Comparison of ENCODE assay signal across 10 cellular contexts in the genomic region with DNA sequence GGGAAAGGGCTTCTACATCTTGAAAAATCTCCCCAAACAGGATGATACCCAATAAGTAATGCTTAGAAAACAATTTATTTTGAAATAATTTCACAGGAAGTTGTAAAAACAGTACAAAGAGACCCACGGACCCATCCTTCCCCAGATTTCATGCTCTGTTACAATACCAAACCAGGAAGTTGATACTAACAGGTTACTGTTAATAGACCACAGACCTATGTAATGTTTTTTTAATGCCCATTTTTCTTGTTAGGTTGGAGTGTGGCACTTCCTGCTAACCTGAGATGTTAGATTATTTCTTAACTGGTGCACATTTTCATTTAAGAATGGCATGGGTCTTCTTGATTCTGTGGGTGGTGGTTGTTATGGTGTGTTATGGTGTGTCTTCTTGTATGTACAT. TPM values are rescaled to one million over a fixed set of nuclear protein-coding genes. Genes with fewer than 3 reads are reported as not detected.
DNase-seq lines count a peak whose midpoint lies in the region; ATAC-seq and TF ChIP-seq lines count a peak whose summit lies in the region.
"Had no signal": no experiment of that assay in that cellular context is flagged by ENCODE, and none has a peak within 500 bp of the region (broad histone marks: within the 10 kb centered on the region; RNA-seq: fewer than 3 reads in every experiment).

No MANE protein-coding gene starts in this region.

- POLR2A ChIA-PET in activated naive CD8-positive, alpha-beta T cell treated with anti-CD3 and anti-CD28 coated beads, Interleukin-2, amount 10 ng/mL, durations not matched to agents 7 days and 5 days (lab: Charles Lee), result interaction anchor here (0.8 to 1.1 kb wide), 2 partner anchors 10 to 15 kb away, joined by 3 to 4 read pairs; no protein-coding TSS in a partner anchor

- no peaks in the 10 kb centered on the region for H3K27me3 ChIP-seq in skeletal muscle satellite cell (ENCODE audit: control insufficient read depth, insufficient read depth, low read length)

- H3K4me1 ChIP-seq in skeletal muscle satellite cell (ENCODE audit: control insufficient read depth, insufficient read depth, low read length), result peaks cover 34% of the 10 kb centered on the region

- no peaks in the 10 kb centered on the region for H3K9me3 ChIP-seq in skeletal muscle satellite cell (replicated peaks; ENCODE audit: low read length)

- H3K36me3 Mint-ChIP-seq in activated CD4-positive, alpha-beta T cell treated with anti-CD3 and anti-CD28 coated beads, Interleukin-2, amount 10 ng/mL, durations not matched to agents 24 days and 14 days (ENCODE audit: low read depth), result peaks cover 17% of the 10 kb centered on the region
- H3K36me3 Mint-ChIP-seq in activated naive CD8-positive, alpha-beta T cell treated with anti-CD3 and anti-CD28 coated beads, Interleukin-2, amount 10 ng/mL, durations not matched to agents 7 days and 5 days, result peaks cover 26% of the 10 kb centered on the region
- H3K36me3 Mint-ChIP-seq in nephron progenitor cell (ENCODE audit: low read depth), result peaks cover 29% of the 10 kb centered on the region

- H3K4me3 ChIP-seq in skeletal muscle satellite cell (ENCODE audit: low read length), result no peak overlapping the region

- no peak for TF ChIP-seq CTCF in nephron progenitor cell (IDR thresholded peaks at IDR 0.05)

- peak; percentile 50 for ATAC-seq in activated naive CD8-positive, alpha-beta T cell treated with anti-CD3 and anti-CD28 coated beads, Interleukin-2, amount 10 ng/mL, durations not matched to agents 7 days and 5 days (ENCODE audit: low read depth)
- ATAC-seq in HG02798 (IDR thresholded peaks at IDR 0.05; ENCODE audit: poor library complexity, unreplicated experiment), result no peak

- H3K27me3 Mint-ChIP-seq in activated CD4-positive, alpha-beta T cell treated with anti-CD3 and anti-CD28 coated beads, Interleukin-2, amount 10 ng/mL, durations not matched to agents 24 days and 14 days, result no peaks in the 10 kb centered on the region
- H3K27me3 Mint-ChIP-seq in activated naive CD8-positive, alpha-beta T cell treated with anti-CD3 and anti-CD28 coated beads, Interleukin-2, amount 10 ng/mL, durations not matched to agents 7 days and 5 days, result no peaks in the 10 kb centered on the region
- no peaks in the 10 kb centered on the region for H3K27me3 Mint-ChIP-seq in nephron progenitor cell (ENCODE audit: low read depth, poor library complexity)

- peaks cover 61% of the 10 kb centered on the region for H3K4me1 Mint-ChIP-seq in activated CD4-positive, alpha-beta T cell treated with anti-CD3 and anti-CD28 coated beads, Interleukin-2, amount 10 ng/mL, durations not matched to agents 24 days and 14 days
- peaks cover 62% of the 10 kb centered on the region for H3K4me1 Mint-ChIP-seq in activated naive CD8-positive, alpha-beta T cell treated with anti-CD3 and anti-CD28 coated beads, Interleukin-2, amount 10 ng/mL, durations not matched to agents 7 days and 5 days
- H3K4me1 Mint-ChIP-seq in nephron progenitor cell, result no peaks in the 10 kb centered on the region

- H3K27ac Mint-ChIP-seq in activated CD4-positive, alpha-beta T cell treated with anti-CD3 and anti-CD28 coated beads, Interleukin-2, amount 10 ng/mL, durations not matched to agents 24 days and 14 days, result peak overlapping the region; percentile 84
- peak overlapping the region; percentile 89 for H3K27ac Mint-ChIP-seq in activated naive CD8-positive, alpha-beta T cell treated with anti-CD3 and anti-CD28 coated beads, Interleukin-2, amount 10 ng/mL, durations not matched to agents 7 days and 5 days
- H3K27ac Mint-ChIP-seq in nephron progenitor cell, result no peak overlapping the region

- no peaks in the 10 kb centered on the region for H3K36me3 ChIP-seq in skeletal muscle satellite cell (ENCODE audit: insufficient read depth, low read length)

- DNase-seq in activated CD4-positive, alpha-beta T cell treated with anti-CD3 and anti-CD28 coated beads, Interleukin-2, amount 10 ng/mL, durations not matched to agents 24 days and 14 days, result no peak
- no peak for DNase-seq in activated CD4-positive, alpha-beta T cell treated with anti-CD3 and anti-CD28 coated beads for 48 hours
- peak; percentile 13 for DNase-seq in Kasumi-1 (lab: John Stamatoyannopoulos, UW)
- DNase-seq in activated naive CD8-positive, alpha-beta T cell treated with anti-CD3 and anti-CD28 coated beads, Interleukin-2, amount 10 ng/mL, durations not matched to agents 7 days and 5 days, result no peak
- DNase-seq in CD1c-positive myeloid dendritic cell (ENCODE audit: extremely low spot score), result no peak
- DNase-seq in nephron progenitor cell, result no peak
- DNase-seq: NCI-H1436, small intestine had no signal

- H3K4me3 Mint-ChIP-seq in activated CD4-positive, alpha-beta T cell treated with anti-CD3 and anti-CD28 coated beads, Interleukin-2, amount 10 ng/mL, durations not matched to agents 24 days and 14 days, result peak overlapping the region; percentile 67
- peak overlapping the region; percentile 53 for H3K4me3 Mint-ChIP-seq in activated naive CD8-positive, alpha-beta T cell treated with anti-CD3 and anti-CD28 coated beads, Interleukin-2, amount 10 ng/mL, durations not matched to agents 7 days and 5 days
- H3K4me3 Mint-ChIP-seq in nephron progenitor cell, result no peak overlapping the region

- intact Hi-C loops in activated CD4-positive, alpha-beta T cell treated with anti-CD3 and anti-CD28 coated beads, Interleukin-2, amount 10 ng/mL, durations not matched to agents 24 days and 14 days (cut with micrococcal nuclease), result loop anchor here (5.0 kb wide), 1 partner anchor 180 kb away; no protein-coding TSS in a partner anchor

- H3K4me2 ChIP-seq in skeletal muscle satellite cell (ENCODE audit: low read length), result peak overlapping the region; percentile 17

- peaks cover 18% of the 10 kb centered on the region for H3K9me3 Mint-ChIP-seq in activated CD4-positive, alpha-beta T cell treated with anti-CD3 and anti-CD28 coated beads, Interleukin-2, amount 10 ng/mL, durations not matched to agents 24 days and 14 days
- H3K9me3 Mint-ChIP-seq in activated naive CD8-positive, alpha-beta T cell treated with anti-CD3 and anti-CD28 coated beads, Interleukin-2, amount 10 ng/mL, durations not matched to agents 7 days and 5 days, result peaks cover 12% of the 10 kb centered on the region
- H3K9me3 Mint-ChIP-seq in nephron progenitor cell, result peaks cover 33% of the 10 kb centered on the region

- no peak overlapping the region for H3K9ac ChIP-seq in skeletal muscle satellite cell (ENCODE audit: low read depth, low read length)

RNA-seq across cellular contexts. Expression of a gene that starts 21.4 kb away (rescaled TPM):
- 23.7 and 25.7 TPM in 2 replicates for total RNA-seq in activated CD4-positive, alpha-beta T cell treated with anti-CD3 and anti-CD28 coated beads, Interleukin-2, amount 10 ng/mL, durations not matched to agents 24 days and 14 days
- total RNA-seq in activated naive CD8-positive, alpha-beta T cell treated with anti-CD3 and anti-CD28 coated beads, Interleukin-2, amount 10 ng/mL, durations not matched to agents 7 days and 5 days, result 10 to 100 TPM; 66.3 to 70.9 TPM
- total RNA-seq in skeletal muscle satellite cell (2012; rRNA removed), result 24.3 and 42.6 TPM in 2 replicates

Comparison
In these comparisons a context has a peak if more than half of its experiments do, and no peak if none do; other contexts are left out.
1. DNase-seq: peak in Kasumi-1 (2 of 2); none in activated CD4-positive, alpha-beta T cell treated with anti-CD3 and anti-CD28 coated beads, Interleukin-2, amount 10 ng/mL, durations not matched to agents 24 days and 14 days (single experiment), activated CD4-positive, alpha-beta T cell treated with anti-CD3 and anti-CD28 coated beads for 48 hours (single experiment), activated naive CD8-positive, alpha-beta T cell treated with anti-CD3 and anti-CD28 coated beads, Interleukin-2, amount 10 ng/mL, durations not matched to agents 7 days and 5 days (single experiment), CD1c-positive myeloid dendritic cell (single experiment) and nephron progenitor cell (single experiment).